In genomic region chr17:82848022-82848592, GRCh38 we compare ENCODE assay signal across 1 cellular context.
TF ChIP-seq lines count a peak whose summit lies in the region.

No MANE protein-coding gene starts in this region.

TF ChIP-seq in GM23338, 12 proteins besides CTCF, POLR2A, EP300 and RAD21:
- TF ChIP-seq, protein P1, sequence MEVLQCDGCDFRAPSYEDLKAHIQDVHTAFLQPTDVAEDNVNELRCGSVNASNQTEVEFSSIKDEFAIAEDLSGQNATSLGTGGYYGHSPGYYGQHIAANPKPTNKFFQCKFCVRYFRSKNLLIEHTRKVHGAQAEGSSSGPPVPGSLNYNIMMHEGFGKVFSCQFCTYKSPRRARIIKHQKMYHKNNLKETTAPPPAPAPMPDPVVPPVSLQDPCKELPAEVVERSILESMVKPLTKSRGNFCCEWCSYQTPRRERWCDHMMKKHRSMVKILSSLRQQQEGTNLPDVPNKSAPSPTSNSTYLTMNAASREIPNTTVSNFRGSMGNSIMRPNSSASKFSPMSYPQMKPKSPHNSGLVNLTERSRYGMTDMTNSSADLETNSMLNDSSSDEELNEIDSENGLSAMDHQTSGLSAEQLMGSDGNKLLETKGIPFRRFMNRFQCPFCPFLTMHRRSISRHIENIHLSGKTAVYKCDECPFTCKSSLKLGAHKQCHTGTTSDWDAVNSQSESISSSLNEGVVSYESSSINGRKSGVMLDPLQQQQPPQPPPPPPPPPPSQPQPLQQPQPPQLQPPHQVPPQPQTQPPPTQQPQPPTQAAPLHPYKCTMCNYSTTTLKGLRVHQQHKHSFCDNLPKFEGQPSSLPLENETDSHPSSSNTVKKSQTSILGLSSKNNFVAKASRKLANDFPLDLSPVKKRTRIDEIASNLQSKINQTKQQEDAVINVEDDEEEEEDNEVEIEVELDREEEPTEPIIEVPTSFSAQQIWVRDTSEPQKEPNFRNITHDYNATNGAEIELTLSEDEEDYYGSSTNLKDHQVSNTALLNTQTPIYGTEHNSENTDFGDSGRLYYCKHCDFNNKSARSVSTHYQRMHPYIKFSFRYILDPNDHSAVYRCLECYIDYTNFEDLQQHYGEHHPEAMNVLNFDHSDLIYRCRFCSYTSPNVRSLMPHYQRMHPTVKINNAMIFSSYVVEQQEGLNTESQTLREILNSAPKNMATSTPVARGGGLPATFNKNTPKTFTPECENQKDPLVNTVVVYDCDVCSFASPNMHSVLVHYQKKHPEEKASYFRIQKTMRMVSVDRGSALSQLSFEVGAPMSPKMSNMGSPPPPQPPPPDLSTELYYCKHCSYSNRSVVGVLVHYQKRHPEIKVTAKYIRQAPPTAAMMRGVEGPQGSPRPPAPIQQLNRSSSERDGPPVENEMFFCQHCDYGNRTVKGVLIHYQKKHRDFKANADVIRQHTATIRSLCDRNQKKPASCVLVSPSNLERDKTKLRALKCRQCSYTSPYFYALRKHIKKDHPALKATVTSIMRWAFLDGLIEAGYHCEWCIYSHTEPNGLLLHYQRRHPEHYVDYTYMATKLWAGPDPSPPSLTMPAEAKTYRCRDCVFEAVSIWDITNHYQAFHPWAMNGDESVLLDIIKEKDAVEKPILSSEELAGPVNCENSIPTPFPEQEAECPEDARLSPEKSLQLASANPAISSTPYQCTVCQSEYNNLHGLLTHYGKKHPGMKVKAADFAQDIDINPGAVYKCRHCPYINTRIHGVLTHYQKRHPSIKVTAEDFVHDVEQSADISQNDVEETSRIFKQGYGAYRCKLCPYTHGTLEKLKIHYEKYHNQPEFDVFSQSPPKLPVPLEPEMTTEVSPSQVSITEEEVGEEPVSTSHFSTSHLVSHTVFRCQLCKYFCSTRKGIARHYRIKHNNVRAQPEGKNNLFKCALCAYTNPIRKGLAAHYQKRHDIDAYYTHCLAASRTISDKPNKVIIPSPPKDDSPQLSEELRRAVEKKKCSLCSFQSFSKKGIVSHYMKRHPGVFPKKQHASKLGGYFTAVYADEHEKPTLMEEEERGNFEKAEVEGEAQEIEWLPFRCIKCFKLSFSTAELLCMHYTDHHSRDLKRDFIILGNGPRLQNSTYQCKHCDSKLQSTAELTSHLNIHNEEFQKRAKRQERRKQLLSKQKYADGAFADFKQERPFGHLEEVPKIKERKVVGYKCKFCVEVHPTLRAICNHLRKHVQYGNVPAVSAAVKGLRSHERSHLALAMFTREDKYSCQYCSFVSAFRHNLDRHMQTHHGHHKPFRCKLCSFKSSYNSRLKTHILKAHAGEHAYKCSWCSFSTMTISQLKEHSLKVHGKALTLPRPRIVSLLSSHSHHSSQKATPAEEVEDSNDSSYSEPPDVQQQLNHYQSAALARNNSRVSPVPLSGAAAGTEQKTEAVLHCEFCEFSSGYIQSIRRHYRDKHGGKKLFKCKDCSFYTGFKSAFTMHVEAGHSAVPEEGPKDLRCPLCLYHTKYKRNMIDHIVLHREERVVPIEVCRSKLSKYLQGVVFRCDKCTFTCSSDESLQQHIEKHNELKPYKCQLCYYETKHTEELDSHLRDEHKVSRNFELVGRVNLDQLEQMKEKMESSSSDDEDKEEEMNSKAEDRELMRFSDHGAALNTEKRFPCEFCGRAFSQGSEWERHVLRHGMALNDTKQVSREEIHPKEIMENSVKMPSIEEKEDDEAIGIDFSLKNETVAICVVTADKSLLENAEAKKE (CRISPR knock-in tag; IDR thresholded peaks at IDR 0.05) = no peak
- TF ChIP-seq STAT1 (IDR thresholded peaks at IDR 0.05; ENCODE audit: unreplicated experiment) (no peak), EZH2phosphoT487 (IDR thresholded peaks at IDR 0.05; ENCODE audit: unreplicated experiment) (no peak), CREB1 (CRISPR knock-in tag; IDR thresholded peaks at IDR 0.05; ENCODE audit: low read depth) (no peak)
- TF ChIP-seq, protein P2, sequence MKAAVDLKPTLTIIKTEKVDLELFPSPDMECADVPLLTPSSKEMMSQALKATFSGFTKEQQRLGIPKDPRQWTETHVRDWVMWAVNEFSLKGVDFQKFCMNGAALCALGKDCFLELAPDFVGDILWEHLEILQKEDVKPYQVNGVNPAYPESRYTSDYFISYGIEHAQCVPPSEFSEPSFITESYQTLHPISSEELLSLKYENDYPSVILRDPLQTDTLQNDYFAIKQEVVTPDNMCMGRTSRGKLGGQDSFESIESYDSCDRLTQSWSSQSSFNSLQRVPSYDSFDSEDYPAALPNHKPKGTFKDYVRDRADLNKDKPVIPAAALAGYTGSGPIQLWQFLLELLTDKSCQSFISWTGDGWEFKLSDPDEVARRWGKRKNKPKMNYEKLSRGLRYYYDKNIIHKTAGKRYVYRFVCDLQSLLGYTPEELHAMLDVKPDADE (IDR thresholded peaks at IDR 0.05) = no peak
- TF ChIP-seq, protein P3, sequence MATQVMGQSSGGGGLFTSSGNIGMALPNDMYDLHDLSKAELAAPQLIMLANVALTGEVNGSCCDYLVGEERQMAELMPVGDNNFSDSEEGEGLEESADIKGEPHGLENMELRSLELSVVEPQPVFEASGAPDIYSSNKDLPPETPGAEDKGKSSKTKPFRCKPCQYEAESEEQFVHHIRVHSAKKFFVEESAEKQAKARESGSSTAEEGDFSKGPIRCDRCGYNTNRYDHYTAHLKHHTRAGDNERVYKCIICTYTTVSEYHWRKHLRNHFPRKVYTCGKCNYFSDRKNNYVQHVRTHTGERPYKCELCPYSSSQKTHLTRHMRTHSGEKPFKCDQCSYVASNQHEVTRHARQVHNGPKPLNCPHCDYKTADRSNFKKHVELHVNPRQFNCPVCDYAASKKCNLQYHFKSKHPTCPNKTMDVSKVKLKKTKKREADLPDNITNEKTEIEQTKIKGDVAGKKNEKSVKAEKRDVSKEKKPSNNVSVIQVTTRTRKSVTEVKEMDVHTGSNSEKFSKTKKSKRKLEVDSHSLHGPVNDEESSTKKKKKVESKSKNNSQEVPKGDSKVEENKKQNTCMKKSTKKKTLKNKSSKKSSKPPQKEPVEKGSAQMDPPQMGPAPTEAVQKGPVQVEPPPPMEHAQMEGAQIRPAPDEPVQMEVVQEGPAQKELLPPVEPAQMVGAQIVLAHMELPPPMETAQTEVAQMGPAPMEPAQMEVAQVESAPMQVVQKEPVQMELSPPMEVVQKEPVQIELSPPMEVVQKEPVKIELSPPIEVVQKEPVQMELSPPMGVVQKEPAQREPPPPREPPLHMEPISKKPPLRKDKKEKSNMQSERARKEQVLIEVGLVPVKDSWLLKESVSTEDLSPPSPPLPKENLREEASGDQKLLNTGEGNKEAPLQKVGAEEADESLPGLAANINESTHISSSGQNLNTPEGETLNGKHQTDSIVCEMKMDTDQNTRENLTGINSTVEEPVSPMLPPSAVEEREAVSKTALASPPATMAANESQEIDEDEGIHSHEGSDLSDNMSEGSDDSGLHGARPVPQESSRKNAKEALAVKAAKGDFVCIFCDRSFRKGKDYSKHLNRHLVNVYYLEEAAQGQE (IDR thresholded peaks at IDR 0.05; ENCODE audit: unreplicated experiment) = no peak
TF ChIP-seq in GM23338: peak in this region for 0.
